In the genomic region with DNA sequence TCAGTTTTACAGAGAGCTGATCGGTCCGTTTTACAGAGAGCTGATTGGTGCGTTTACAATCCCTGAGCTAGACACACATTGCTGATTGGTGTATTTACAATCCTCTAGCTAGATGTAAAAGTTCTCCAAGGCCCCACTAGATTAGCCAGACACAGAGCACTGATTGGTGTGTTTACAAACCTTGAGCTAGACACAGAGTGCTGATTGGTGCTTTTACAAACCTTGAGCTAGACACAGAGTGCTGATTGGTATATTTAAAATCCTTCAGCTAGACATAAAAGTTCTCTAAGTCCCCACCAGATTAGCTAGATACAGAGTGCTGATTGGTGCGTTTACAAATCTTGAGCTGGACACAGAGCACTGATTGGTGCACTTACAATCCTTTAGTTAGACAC, we compare ENCODE assay signal across 8 cellular contexts.
A peak's percentile ranks its signal among the peaks of the same experiment; 100 is the strongest.
DNase-seq lines count a peak whose midpoint lies in the region; ATAC-seq, FAIRE-seq and TF ChIP-seq lines count a peak whose summit lies in the region.
"Not testable (repeated sequence)": the region's sequence is repeated elsewhere in the genome, so short reads cannot be mapped to it uniquely, and the experiment has no call there.

No MANE protein-coding gene starts in this region.

- not testable (repeated sequence) for H3K9me3 Mint-ChIP-seq in activated B cell treated with CpG ODN at 0.5 μM for 24 hours; activated naive CD8-positive, alpha-beta T cell treated with anti-CD3 and anti-CD28 coated beads for 36 hours; memory B cell; progenitor cell of endocrine pancreas (ENCODE audit: low read depth)

- not testable (repeated sequence) for H3K79me1 ChIP-seq in H1 (ENCODE audit: low read depth, low read length)

- POLR2A ChIA-PET in activated B cell treated with CpG ODN at 0.5 μM for 24 hours (lab: Charles Lee) (interaction anchor here (1.8 kb wide), 1 partner anchor 64 kb away, joined by 13 read pairs; a partner anchor contains a TSS), H1 (lab: Charles Lee; ENCODE audit: partially characterized antibody) (interaction anchor here (1.3 to 1.6 kb wide), 2 partner anchors 36 to 65 kb away, joined by 3 to 7 read pairs; a partner anchor contains a TSS)

- not testable (repeated sequence) for H3F3A ChIP-seq in DOHH2 (ENCODE audit: control insufficient read depth, insufficient read depth); Loucy (ENCODE audit: low read depth)

- not testable (repeated sequence) for TF ChIP-seq POLR2A in H1 (IDR thresholded peaks at IDR 0.05; ENCODE audit: control extremely low read depth in 1 of 2, low read depth in 2 of 2, low read length in 2 of 2); vagina (IDR thresholded peaks at IDR 0.05)

- not testable (repeated sequence) for H3K27me3 ChIP-seq in DOHH2 (ENCODE audit: control insufficient read depth, low read length); Loucy (ENCODE audit: insufficient read depth, low read length, poor library complexity, severe bottlenecking); H1 (replicated peaks in 1 of 4; ENCODE audit: control insufficient read depth in 3 of 4, extremely low read depth in 1 of 4, insufficient read depth in 3 of 4, low read length in 3 of 4); vagina

- H3K4me1 Mint-ChIP-seq in activated B cell treated with CpG ODN at 0.5 μM for 24 hours; activated naive CD8-positive, alpha-beta T cell treated with anti-CD3 and anti-CD28 coated beads for 36 hours; memory B cell; progenitor cell of endocrine pancreas (ENCODE audit: low read depth): not testable (repeated sequence)

- not testable (repeated sequence) for ATAC-seq in activated B cell treated with CpG ODN at 0.5 μM for 24 hours (ENCODE audit: low read depth); memory B cell (ENCODE audit: low read depth)

- not testable (repeated sequence) for H3K4ac ChIP-seq in H1 (replicated peaks; ENCODE audit: insufficient read length, low read depth, low read length)

- not testable (repeated sequence) for H3K4me1 ChIP-seq in DOHH2 (ENCODE audit: control insufficient read depth, low read length); H1 (replicated peaks in 1 of 4; ENCODE audit: control insufficient read depth in 3 of 4, insufficient read depth in 4 of 4, low read length in 3 of 4)
- H3K4me1 ChIP-seq in Loucy (ENCODE audit: insufficient read depth, low read length, poor library complexity, severe bottlenecking) (peaks cover 21% of the 10 kb centered on the region), vagina (peaks cover 13% of the 10 kb centered on the region)

- TF ChIP-seq RAD21 in H1 (IDR thresholded peaks at IDR 0.05 in 1 of 2, conservative IDR thresholded peaks at IDR 0.05 in 1 of 2; ENCODE audit: low read depth in 2 of 2, low read length in 2 of 2) = not testable (repeated sequence)

- WGBS in H1 (ENCODE audit: extremely low coverage in 1 of 2, insufficient coverage in 1 of 2, insufficient read length in 1 of 2, insufficient replicate concordance in 2 of 2, low coverage in 1 of 2, low lambda C conversion rate in 2 of 2, missing lambda C conversion rate in 1 of 2), 2 experiments = 98% methylated on average over 4 of the region's 4 CpGs; no CpG with 5 or more reads in 1 of the 2 experiments

- not testable (repeated sequence) for H3K27ac ChIP-seq in DOHH2 (ENCODE audit: low read depth, low read length); H1 (ENCODE audit: low read depth, low read length); vagina

- intact Hi-C loops in activated B cell treated with CpG ODN at 0.5 μM for 24 hours (cut with micrococcal nuclease) = loop anchor here (1.0 to 2.0 kb wide), 3 partner anchors 64 to 426 kb away; a partner anchor contains a TSS
- intact Hi-C loops in vagina (cut with DNase I) = not testable (repeated sequence)

- not testable (repeated sequence) for H3K23ac ChIP-seq in H1 (ENCODE audit: insufficient read length)

- not testable (repeated sequence) for H3K56ac ChIP-seq in H1 (replicated peaks; ENCODE audit: insufficient read length, low read depth, low read length)

- H4K8ac ChIP-seq in H1 (ENCODE audit: extremely low read depth, insufficient read depth, low read length) = not testable (repeated sequence)

- not testable (repeated sequence) for TF ChIP-seq CTCF in DOHH2 (IDR thresholded peaks at IDR 0.05; ENCODE audit: low read depth, low read length, poor library complexity, severe bottlenecking); Loucy (conservative IDR thresholded peaks at IDR 0.05; ENCODE audit: low read length); activated B cell treated with CpG ODN at 0.5 μM for 24 hours (IDR thresholded peaks at IDR 0.05); H1 (IDR thresholded peaks at IDR 0.05; ENCODE audit: control extremely low read depth in 1 of 3, insufficient read depth in 1 of 3, low read depth in 1 of 3, low read length in 3 of 3); progenitor cell of endocrine pancreas (IDR thresholded peaks at IDR 0.05; ENCODE audit: unreplicated experiment); vagina (IDR thresholded peaks at IDR 0.05)

- H2BK20ac ChIP-seq in H1 (ENCODE audit: low read length) = not testable (repeated sequence)

- H3K4me3 ChIP-seq in DOHH2 (ENCODE audit: low read length) (peak overlapping the region; percentile 84; the same call in 1 of the 2 replicates), Loucy (ENCODE audit: low read length, poor library complexity, severe bottlenecking) (peak overlapping the region; percentile 78), H1 (ENCODE audit: extremely low read depth in 1 of 4, insufficient read depth in 2 of 4, low read depth in 3 of 4, low read length in 4 of 4) (peak overlapping the region in 2 of 4 experiments; percentile 58 to 71; a peak in 2 of 8 replicates), vagina (peak overlapping the region; percentile 62 to 64)

- FAIRE-seq in H1 (lab: Jason Lieb, UNC) = not testable (repeated sequence)

- H3K14ac ChIP-seq in H1 (ENCODE audit: insufficient read length) = not testable (repeated sequence)

- H2BK5ac ChIP-seq in H1 (ENCODE audit: low read depth, low read length) = not testable (repeated sequence)

- H3K27me3 Mint-ChIP-seq in activated B cell treated with CpG ODN at 0.5 μM for 24 hours; activated naive CD8-positive, alpha-beta T cell treated with anti-CD3 and anti-CD28 coated beads for 36 hours; memory B cell; progenitor cell of endocrine pancreas: not testable (repeated sequence)

- H3K4me3 Mint-ChIP-seq in activated B cell treated with CpG ODN at 0.5 μM for 24 hours = peak overlapping the region; percentile 87
- peak overlapping the region; percentile 83 for H3K4me3 Mint-ChIP-seq in activated naive CD8-positive, alpha-beta T cell treated with anti-CD3 and anti-CD28 coated beads for 36 hours
- H3K4me3 Mint-ChIP-seq in memory B cell = peak overlapping the region; percentile 93
- peak overlapping the region; percentile 78 for H3K4me3 Mint-ChIP-seq in progenitor cell of endocrine pancreas (ENCODE audit: low read depth)

- not testable (repeated sequence) for H4K91ac ChIP-seq in H1 (replicated peaks; ENCODE audit: insufficient read length, low read length)

- H3K23me2 ChIP-seq in H1 (ENCODE audit: low read depth, low read length) = not testable (repeated sequence)

- H3K9ac ChIP-seq in Loucy (ENCODE audit: low read depth, low read length, poor library complexity, severe bottlenecking); H1 (replicated peaks in 1 of 4; ENCODE audit: extremely low read depth in 1 of 4, low read depth in 3 of 4, low read length in 3 of 4): not testable (repeated sequence)

- not testable (repeated sequence) for H3K36me3 ChIP-seq in DOHH2 (ENCODE audit: control insufficient read depth, low read length); Loucy (ENCODE audit: insufficient read depth, low read length); H1 (ENCODE audit: control insufficient read depth in 2 of 4, insufficient read depth in 4 of 4, low read length in 3 of 4); vagina

- H2BK120ac ChIP-seq in H1 (replicated peaks; ENCODE audit: low read depth, low read length) = not testable (repeated sequence)

- H2BK15ac ChIP-seq in H1 (ENCODE audit: low read length) = not testable (repeated sequence)

- not testable (repeated sequence) for H3K18ac ChIP-seq in H1 (ENCODE audit: extremely low read depth, low read length)

- H4K20me1 ChIP-seq in DOHH2 (ENCODE audit: control insufficient read depth, insufficient read depth, low read depth, low read length); Loucy (ENCODE audit: insufficient read depth, low read length, poor library complexity, severe bottlenecking); H1 (replicated peaks in 1 of 2; ENCODE audit: control insufficient read depth in 1 of 2, insufficient read depth in 2 of 2, low read length in 2 of 2): not testable (repeated sequence)

- peak overlapping the region; percentile 76 for H3K27ac Mint-ChIP-seq in activated B cell treated with CpG ODN at 0.5 μM for 24 hours
- H3K27ac Mint-ChIP-seq in activated naive CD8-positive, alpha-beta T cell treated with anti-CD3 and anti-CD28 coated beads for 36 hours; progenitor cell of endocrine pancreas: not testable (repeated sequence)
- peak overlapping the region; percentile 60 for H3K27ac Mint-ChIP-seq in memory B cell

- H3K9me3 ChIP-seq in DOHH2 (ENCODE audit: control insufficient read depth, insufficient read depth, low read length); Loucy (ENCODE audit: insufficient read depth, low read depth, low read length); H1 (ENCODE audit: insufficient read depth in 2 of 2, low read depth in 1 of 2, low read length in 1 of 2); vagina: not testable (repeated sequence)

- H2AK5ac ChIP-seq in H1 (ENCODE audit: low read depth, low read length) = not testable (repeated sequence)

- CTCF ChIA-PET in activated B cell treated with CpG ODN at 0.5 μM for 24 hours (lab: Charles Lee) = interaction anchor here (1.0 kb wide), 1 partner anchor 65 kb away, joined by 3 read pairs; no protein-coding TSS in a partner anchor
- CTCF ChIA-PET in H1 (lab: Charles Lee; ENCODE audit: partially characterized antibody) = interaction anchor here (0.7 to 1.9 kb wide), 11 partner anchors 10 to 256 kb away, joined by 3 to 9 read pairs (median 3); a partner anchor contains a TSS

- TF ChIP-seq EP300 in H1 (IDR thresholded peaks at IDR 0.05; ENCODE audit: borderline replicate concordance in 1 of 2, low read depth in 2 of 2, low read length in 2 of 2) = not testable (repeated sequence)

- H3K9me2 ChIP-seq in DOHH2 (replicated peaks; ENCODE audit: control insufficient read depth, low read length); Loucy (replicated peaks; ENCODE audit: low read depth, low read length): not testable (repeated sequence)

- not testable (repeated sequence) for H2BK12ac ChIP-seq in H1 (ENCODE audit: low read depth, low read length)

- H3K4me2 ChIP-seq in DOHH2 (ENCODE audit: low read length) (peak overlapping the region; percentile 97), Loucy (ENCODE audit: low read depth, low read length, poor library complexity, severe bottlenecking) (peak overlapping the region; percentile 48), H1 (ENCODE audit: insufficient read depth in 1 of 2, low read depth in 2 of 2, low read length in 2 of 2) (peak overlapping the region in 1 of 2 experiments; percentile 56; a peak in 2 of 4 replicates)

- H3K79me2 ChIP-seq in DOHH2 (ENCODE audit: control insufficient read depth, low read length); Loucy (ENCODE audit: insufficient read depth, low read length); H1 (ENCODE audit: control insufficient read depth in 1 of 2, insufficient read depth in 2 of 2, low read length in 2 of 2): not testable (repeated sequence)

- H4K5ac ChIP-seq in H1 (ENCODE audit: insufficient read length, low read depth, low read length) = not testable (repeated sequence)

- DNase-seq in activated B cell treated with CpG ODN at 0.5 μM for 24 hours; activated naive CD8-positive, alpha-beta T cell treated with anti-CD3 and anti-CD28 coated beads for 36 hours; H1 (ENCODE audit: low read depth in 1 of 2, low spot score in 2 of 2); memory B cell (ENCODE audit: low spot score in 2 of 2); progenitor cell of endocrine pancreas (ENCODE audit: low spot score, unreplicated experiment); vagina (ENCODE audit: extremely low spot score in 2 of 2): not testable (repeated sequence)

- not testable (repeated sequence) for H3K36me3 Mint-ChIP-seq in activated B cell treated with CpG ODN at 0.5 μM for 24 hours (ENCODE audit: low read depth); activated naive CD8-positive, alpha-beta T cell treated with anti-CD3 and anti-CD28 coated beads for 36 hours; memory B cell; progenitor cell of endocrine pancreas (ENCODE audit: insufficient read depth)

- H2AFZ ChIP-seq in Loucy (ENCODE audit: low read length) (peak overlapping the region; percentile 98; the same call in 1 of the 2 replicates), H1 (ENCODE audit: low read length) (peak overlapping the region; percentile 94; the same call in 1 of the 2 replicates)
